Comparison of ENCODE assay signal across 15 cellular contexts in genomic region chr4:73275318-73275654, GRCh38. TPM values are rescaled to one million over a fixed set of nuclear protein-coding genes. Genes with fewer than 3 reads are reported as not detected.
DNase-seq lines count a peak whose midpoint lies in the region; TF ChIP-seq lines count a peak whose summit lies in the region.
"Had no signal": no experiment of that assay in that cellular context is flagged by ENCODE, and none has a peak within 500 bp of the region (broad histone marks: within the 10 kb centered on the region; RNA-seq: fewer than 3 reads in every experiment).

No MANE protein-coding gene starts in this region.

- H3K4me1 ChIP-seq in HEK293 (ENCODE audit: control insufficient read depth, insufficient read depth, low read length), result peaks cover 2% of the 10 kb centered on the region; the same call in 1 of the 2 replicates
- no peaks in the 10 kb centered on the region for H3K4me1 ChIP-seq in breast epithelium
- H3K4me1 ChIP-seq: vagina had no signal

- TF ChIP-seq CTCF in 22Rv1 (IDR thresholded peaks at IDR 0.05) (no peak), HEK293 (tag by site-specific recombination; IDR thresholded peaks at IDR 0.05) (no peak), breast epithelium (IDR thresholded peaks at IDR 0.05) (no peak)

- H3K4me3 ChIP-seq in HEK293 (ENCODE audit: low read depth, low read length) (no peak overlapping the region), breast epithelium (no peak overlapping the region)
- H3K4me3 ChIP-seq: vagina had no signal

- H3K9me3 ChIP-seq in HEK293 (ENCODE audit: control insufficient read depth, insufficient read depth, low read depth, low read length), result no peaks in the 10 kb centered on the region
- peaks cover 0 to 6% of the 10 kb centered on the region in 2 donors for H3K9me3 ChIP-seq in breast epithelium
- H3K9me3 ChIP-seq: vagina had no signal

- intact Hi-C loops in breast epithelium (cut with DNase I; ENCODE audit: low total_unique reads), result no loop called here

- H3K27ac ChIP-seq in 22Rv1 (peak overlapping the region; percentile 58), HEK293 (ENCODE audit: extremely low read depth, low read depth, low read length) (no peak overlapping the region), breast epithelium (peak overlapping the region; percentile 4 to 14)
- H3K27ac ChIP-seq: vagina had no signal

- CTCF ChIA-PET in HEK293 (lab: Yijun Ruan, JAX), result interaction anchor here (0.7 to 1.2 kb wide), 2 partner anchors 18 to 56 kb away, joined by 3 to 5 read pairs; no protein-coding TSS in a partner anchor

- TF ChIP-seq POLR2A in breast epithelium (IDR thresholded peaks at IDR 0.05) (no peak), erythroblast (IDR thresholded peaks at IDR 0.05; ENCODE audit: low read length) (no peak)

- POLR2A ChIA-PET in HEK293 (lab: Yijun Ruan, JAX), result interaction anchor here (0.7 kb wide), 1 partner anchor 13 kb away, joined by 6 read pairs; no protein-coding TSS in a partner anchor

- H3K27me3 ChIP-seq in breast epithelium, result no peaks in the 10 kb centered on the region
- H3K27me3 ChIP-seq: vagina had no signal

- H3K36me3 ChIP-seq in HEK293 (ENCODE audit: control insufficient read depth in 2 of 2, insufficient read depth in 1 of 2, low read length in 2 of 2) (no peaks in the 10 kb centered on the region), breast epithelium (no peaks in the 10 kb centered on the region)
- H3K36me3 ChIP-seq: vagina had no signal

- peak; percentile 60 for DNase-seq in NCI-H2196 (lab: John Stamatoyannopoulos, UW; ENCODE audit: unreplicated experiment)
- DNase-seq in breast epithelium (ENCODE audit: low spot score in 2 of 2), result no peak
- no peak for DNase-seq in medulla oblongata (ENCODE audit: extremely low spot score)
- DNase-seq in germinal center (ENCODE audit: low spot score), result no peak
- DNase-seq in NCI-H82 treated with DMSO at 0.1 percent for 48 hours (lab: John Stamatoyannopoulos, UW; ENCODE audit: unreplicated experiment), result no peak
- DNase-seq in erythroblast (lab: John Stamatoyannopoulos, UW), result no peak
- DNase-seq: ACHN; activated CD4-positive, alpha-beta T cell treated with anti-CD3 and anti-CD28 coated beads, Interleukin-2, amount 50 U/mL, for 48 hours; activated gamma-delta T cell treated with Interleukin-2 at 50 U/mL for 16 hours; activated T-cell treated with anti-CD3 and anti-CD28 coated beads for 4 hours; amniotic stem cell; left cardiac atrium had no signal

TF ChIP-seq in HEK293, 187 proteins besides CTCF, POLR2A, EP300 and RAD21:
- peak; percentile 83; the same call in 1 of the 2 replicates for TF ChIP-seq ZNF362 (tag by site-specific recombination; IDR thresholded peaks at IDR 0.05)
- no peak for TF ChIP-seq GLIS1 (tag by site-specific recombination; IDR thresholded peaks at IDR 0.05)
- 0 out of 2 replicates have a peak, but pooled peaks have one; percentile 9 for TF ChIP-seq ZNF335 (tag by site-specific recombination; conservative IDR thresholded peaks at IDR 0.05)

RNA-seq across cellular contexts. Expression of gene ANKRD17, which starts 16.7 kb away (rescaled TPM):
- 10 to 100 TPM; 53.0 to 81.4 (median 69.2) TPM for total RNA-seq in breast epithelium
